In genomic region chrX:30275498-30275897, GRCh38 we compare ENCODE assay signal across 11 cellular contexts. TPM values are rescaled to one million over a fixed set of nuclear protein-coding genes. Genes with fewer than 3 reads are reported as not detected.
DNase-seq lines count a peak whose midpoint lies in the region; ATAC-seq, FAIRE-seq and TF ChIP-seq lines count a peak whose summit lies in the region.
"Had no signal": no experiment of that assay in that cellular context is flagged by ENCODE, and none has a peak within 500 bp of the region (broad histone marks: within the 10 kb centered on the region; RNA-seq: fewer than 3 reads in every experiment).

No MANE protein-coding gene starts in this region.

- H3K4me2 ChIP-seq in HepG2 (ENCODE audit: low read depth, low read length) = no peak overlapping the region

- H4K20me1 ChIP-seq in HepG2 (ENCODE audit: insufficient read depth, low read length) = no peaks in the 10 kb centered on the region

- TF ChIP-seq EP300 in HepG2 (IDR thresholded peaks at IDR 0.05; ENCODE audit: low read depth in 2 of 2, low read length in 2 of 2) (no peak), HepG2 (CRISPR knock-in tag; IDR thresholded peaks at IDR 0.05; ENCODE audit: borderline replicate concordance) (no peak)

- DNase-seq in AG10803 (ENCODE audit: low read depth) = peak; percentile 24
- no peak for DNase-seq in HFFc6
- DNase-seq in astrocyte of the spinal cord (ENCODE audit: low read depth, low spot score) = peak; percentile 13
- DNase-seq in HepG2 (ENCODE audit: low spot score) = no peak
- no peak for DNase-seq in stimulated activated CD4-positive, alpha-beta T cell treated with anti-CD3 and anti-CD28 coated beads, Interleukin-4, amount 100 ng/mL, for 4 hours
- DNase-seq in esophagus squamous epithelium (lab: John Stamatoyannopoulos, UW) = no peak
- DNase-seq in retina = no peak
- no peak for DNase-seq in WERI-Rb-1
- DNase-seq: stimulated activated CD4-positive, alpha-beta T cell treated with anti-CD3 and anti-CD28 coated beads, Interleukin-1b, Interleukin-23, amount 100 ng/mL, for 48 hours had no signal

- no peak for ATAC-seq in HepG2

- peaks cover 27% of the 10 kb centered on the region for H3K4me1 Mint-ChIP-seq in HFFc6 (ENCODE audit: low read depth)
- H3K4me1 Mint-ChIP-seq: memory B cell had no signal

- no peaks in the 10 kb centered on the region for H3K36me3 ChIP-seq in HepG2 (replicated peaks in 1 of 2; ENCODE audit: control insufficient read depth in 1 of 2, insufficient read depth in 2 of 2, low read length in 2 of 2)
- no peaks in the 10 kb centered on the region for H3K36me3 ChIP-seq in esophagus squamous epithelium
- no peaks in the 10 kb centered on the region for H3K36me3 ChIP-seq in WERI-Rb-1

- H3K4me1 ChIP-seq in HepG2 (ENCODE audit: insufficient read depth, low read length) = no peaks in the 10 kb centered on the region
- no peaks in the 10 kb centered on the region for H3K4me1 ChIP-seq in esophagus squamous epithelium

- WGBS in HepG2 (ENCODE audit: low lambda C conversion rate) = 0% methylated on average over 1 of the region's 1 CpG
- 0 to 6% methylated on average over 1 of the region's 1 CpG for WGBS in esophagus squamous epithelium, 2 donors

- CTCF ChIA-PET in HepG2 (lab: Yijun Ruan, JAX; ENCODE audit: low intra/inter-chr PET ratio, low total read pairs) = interaction anchor here (1.6 kb wide), 1 partner anchor 229 kb away, joined by 7 read pairs; no protein-coding TSS in a partner anchor

- POLR2A ChIA-PET in HepG2 (lab: Yijun Ruan, JAX) = no interaction called here

- no peak for TF ChIP-seq RAD21 in HepG2 (CRISPR knock-in tag; IDR thresholded peaks at IDR 0.05)

- no peak overlapping the region for H2AFZ ChIP-seq in HepG2 (ENCODE audit: low read length)

- TF ChIP-seq POLR2A in HepG2 (IDR thresholded peaks at IDR 0.05; ENCODE audit: insufficient read depth in 1 of 2, low read depth in 2 of 2, low read length in 2 of 2) = no peak
- TF ChIP-seq POLR2A in esophagus squamous epithelium (IDR thresholded peaks at IDR 0.05) = no peak

- H3K27ac ChIP-seq in HepG2 (ENCODE audit: extremely low read length, insufficient read depth, low read length) = no peak overlapping the region
- H3K27ac ChIP-seq in esophagus squamous epithelium = no peak overlapping the region
- H3K27ac ChIP-seq in WERI-Rb-1 = no peak overlapping the region
- H3K27ac ChIP-seq: coronary artery had no signal

- no TSS peak for BruUV-seq in HepG2 (replicated peaks; lab: Mats Ljungman, UMichigan)

- no peaks in the 10 kb centered on the region for H3K27me3 Mint-ChIP-seq in HFFc6 (ENCODE audit: insufficient read depth)
- H3K27me3 Mint-ChIP-seq: memory B cell had no signal

- FAIRE-seq in HepG2 (lab: Jason Lieb, UNC) = peak; percentile 15

- H3K4me3 ChIP-seq in AG10803 (ENCODE audit: low read length) (no peak overlapping the region), astrocyte of the spinal cord (ENCODE audit: low read depth, low read length) (no peak overlapping the region), HepG2 (replicated peaks in 1 of 3; ENCODE audit: insufficient read depth in 1 of 3, low read depth in 2 of 3, low read length in 3 of 3) (no peak overlapping the region), esophagus squamous epithelium (no peak overlapping the region), WERI-Rb-1 (ENCODE audit: low read depth, low read length) (no peak overlapping the region)
- H3K4me3 ChIP-seq: coronary artery had no signal

- no peaks in the 10 kb centered on the region for H3K27me3 ChIP-seq in HepG2 (ENCODE audit: control insufficient read depth in 1 of 2, insufficient read depth in 2 of 2, low read length in 2 of 2)
- H3K27me3 ChIP-seq in esophagus squamous epithelium = no peaks in the 10 kb centered on the region
- H3K27me3 ChIP-seq in WERI-Rb-1 (ENCODE audit: insufficient read depth, low read depth, severe bottlenecking) = peaks cover 13% of the 10 kb centered on the region

- no peaks in the 10 kb centered on the region for H3K79me2 ChIP-seq in HepG2 (ENCODE audit: insufficient read depth, low read length)

- no peak overlapping the region for H3K27ac Mint-ChIP-seq in HFFc6
- H3K27ac Mint-ChIP-seq: memory B cell had no signal

- no peak overlapping the region for H3K9ac ChIP-seq in HepG2 (ENCODE audit: insufficient read depth, low read depth, low read length)

- H3K36me3 Mint-ChIP-seq in HFFc6 (ENCODE audit: low read depth) = no peaks in the 10 kb centered on the region
- H3K36me3 Mint-ChIP-seq: memory B cell had no signal

- peak; percentile 52 for TF ChIP-seq CTCF in AG10803 (conservative IDR thresholded peaks at IDR 0.05; ENCODE audit: low read length)
- peak; percentile 71 for TF ChIP-seq CTCF in HFFc6 (IDR thresholded peaks at IDR 0.05)
- TF ChIP-seq CTCF in astrocyte of the spinal cord (IDR thresholded peaks at IDR 0.05; ENCODE audit: low read depth, low read length) = peak; percentile 12
- peak; percentile 39 for TF ChIP-seq CTCF in HepG2 (CRISPR knock-in tag; IDR thresholded peaks at IDR 0.05)
- TF ChIP-seq CTCF in esophagus squamous epithelium (IDR thresholded peaks at IDR 0.05) = peak in 2 of 6 experiments; percentile 11 to 15
- no peak for TF ChIP-seq CTCF in WERI-Rb-1 (IDR thresholded peaks at IDR 0.05; ENCODE audit: low read depth, low read length)

- no peak overlapping the region for H3K4me3 Mint-ChIP-seq in HFFc6
- H3K4me3 Mint-ChIP-seq: memory B cell had no signal

- in situ Hi-C loops in astrocyte of the spinal cord (cut with HindIII; ENCODE audit: low sequenced_read_pairs) (no loop called here), HepG2 (cut with HindIII; ENCODE audit: extremely low pct_ligation_motif_present, low pct_unique_long_range_greater_than_20kb) (loop anchor here (5.0 kb wide), 1 partner anchor 227 kb away; no protein-coding TSS in a partner anchor)

- intact Hi-C loops in HepG2 (cut with micrococcal nuclease; ENCODE audit: unreplicated experiment) = loop anchor here (1.0 kb wide), 2 partner anchors 214 to 229 kb away; no protein-coding TSS in a partner anchor
- intact Hi-C loops in esophagus squamous epithelium (cut with DNase I) = no loop called here

- H3K9me3 ChIP-seq in HepG2 (ENCODE audit: low read length) (no peaks in the 10 kb centered on the region), esophagus squamous epithelium (no peaks in the 10 kb centered on the region), WERI-Rb-1 (ENCODE audit: severe bottlenecking) (no peaks in the 10 kb centered on the region)

- no peaks in the 10 kb centered on the region for H3K9me3 Mint-ChIP-seq in HFFc6
- H3K9me3 Mint-ChIP-seq: memory B cell had no signal

RNA-seq across cellular contexts. Expression of gene MAGEB1, which starts 28.6 kb away (rescaled TPM):
- total RNA-seq in HFFc6 (2021; fragmentation: NEBNext Ultra II Directional; extraction: Animal tissue kit (Norgen Biotek cat#: 25700)) = not detected
- total RNA-seq in HepG2 (2016; rRNA removed; fragmentation: Illumina TruSeq; extraction: Trizol) = not detected in 2 replicates
- total RNA-seq in HepG2 (2016; cell fraction: cytosol; rRNA removed; fragmentation: Illumina TruSeq; extraction: Trizol; ENCODE audit: low read depth) = not detected in 2 replicates
- not detected in 2 replicates for total RNA-seq in HepG2 (2016; cell fraction: insoluble cytoplasmic fraction; rRNA removed; fragmentation: Illumina TruSeq; extraction: Trizol)
- total RNA-seq in HepG2 (2016; cell fraction: membrane; rRNA removed; fragmentation: Illumina TruSeq; extraction: Trizol) = not detected in 2 replicates
- not detected in 2 replicates for total RNA-seq in HepG2 (2016; cell fraction: nucleus; rRNA removed; fragmentation: Illumina TruSeq; extraction: Trizol)
- not detected in 2 replicates for polyA plus RNA-seq in HepG2 (2011; rRNA removed)
- polyA plus RNA-seq in HepG2 (2011; cell fraction: cytosol; rRNA removed) = not detected in 2 replicates
- not detected in 2 replicates for polyA plus RNA-seq in HepG2 (2011; cell fraction: nucleus; rRNA removed)
- polyA plus RNA-seq in HepG2 (2012) = not detected in 2 replicates
- polyA plus RNA-seq in HepG2 (2016; cell fraction: cytosol; fragmentation: Illumina TruSeq; extraction: Trizol; ENCODE audit: low read depth) = not detected in 2 replicates
- not detected in 2 replicates for polyA plus RNA-seq in HepG2 (2016; cell fraction: insoluble cytoplasmic fraction; fragmentation: Illumina TruSeq; extraction: Trizol; ENCODE audit: low read depth)
- not detected in 2 replicates for polyA plus RNA-seq in HepG2 (2016; cell fraction: membrane; fragmentation: Illumina TruSeq; extraction: Trizol; ENCODE audit: low read depth)
- not detected in 2 replicates for polyA plus RNA-seq in HepG2 (2016; cell fraction: nucleus; fragmentation: Illumina TruSeq; extraction: Trizol; ENCODE audit: insufficient read depth, low read depth)
- polyA minus RNA-seq in HepG2 (2011; rRNA and poly(A)+ RNA removed; ENCODE audit: low replicate concordance) = not detected in 2 replicates
- polyA minus RNA-seq in HepG2 (2011; cell fraction: cytosol; rRNA and poly(A)+ RNA removed) = not detected in 2 replicates
- polyA minus RNA-seq in HepG2 (2011; cell fraction: nucleus; rRNA and poly(A)+ RNA removed) = not detected in 2 replicates
- not detected for total RNA-seq in esophagus squamous epithelium

RNA-seq across cellular contexts. Expression of gene NR0B1, which starts 33.7 kb away (rescaled TPM):
- not detected for total RNA-seq in HFFc6 (2021; fragmentation: NEBNext Ultra II Directional; extraction: Animal tissue kit (Norgen Biotek cat#: 25700))
- total RNA-seq in HepG2 (2016; rRNA removed; fragmentation: Illumina TruSeq; extraction: Trizol) (not detected in 2 replicates), esophagus squamous epithelium (under 1 TPM in 1 of 4 donors, not detected in 3; 0.88 TPM)
- not detected in 2 replicates for total RNA-seq in HepG2 (2016; cell fraction: cytosol; rRNA removed; fragmentation: Illumina TruSeq; extraction: Trizol; ENCODE audit: low read depth)
- total RNA-seq in HepG2 (2016; cell fraction: insoluble cytoplasmic fraction; rRNA removed; fragmentation: Illumina TruSeq; extraction: Trizol) = not detected in 2 replicates
- total RNA-seq in HepG2 (2016; cell fraction: membrane; rRNA removed; fragmentation: Illumina TruSeq; extraction: Trizol) = not detected in 2 replicates
- not detected in 2 replicates for total RNA-seq in HepG2 (2016; cell fraction: nucleus; rRNA removed; fragmentation: Illumina TruSeq; extraction: Trizol)
- polyA plus RNA-seq in HepG2 (2011; rRNA removed) = not detected in 2 replicates
- not detected in 2 replicates for polyA plus RNA-seq in HepG2 (2011; cell fraction: cytosol; rRNA removed)
- polyA plus RNA-seq in HepG2 (2011; cell fraction: nucleus; rRNA removed) = not detected in 2 replicates
- not detected in 2 replicates for polyA plus RNA-seq in HepG2 (2012)
- not detected in 2 replicates for polyA plus RNA-seq in HepG2 (2016; cell fraction: cytosol; fragmentation: Illumina TruSeq; extraction: Trizol; ENCODE audit: low read depth)
- not detected in 2 replicates for polyA plus RNA-seq in HepG2 (2016; cell fraction: insoluble cytoplasmic fraction; fragmentation: Illumina TruSeq; extraction: Trizol; ENCODE audit: low read depth)
- not detected in 2 replicates for polyA plus RNA-seq in HepG2 (2016; cell fraction: membrane; fragmentation: Illumina TruSeq; extraction: Trizol; ENCODE audit: low read depth)
- polyA plus RNA-seq in HepG2 (2016; cell fraction: nucleus; fragmentation: Illumina TruSeq; extraction: Trizol; ENCODE audit: insufficient read depth, low read depth) = not detected in 2 replicates
- 0.08 TPM in 1 of 2 replicates, not detected in the other for polyA minus RNA-seq in HepG2 (2011; rRNA and poly(A)+ RNA removed; ENCODE audit: low replicate concordance)
- not detected in 2 replicates for polyA minus RNA-seq in HepG2 (2011; cell fraction: cytosol; rRNA and poly(A)+ RNA removed)
- polyA minus RNA-seq in HepG2 (2011; cell fraction: nucleus; rRNA and poly(A)+ RNA removed) = not detected in 2 replicates

RNA-seq across cellular contexts. Expression of gene MAGEB4, which starts 33.7 kb away (rescaled TPM):
- not detected for total RNA-seq in HFFc6 (2021; fragmentation: NEBNext Ultra II Directional; extraction: Animal tissue kit (Norgen Biotek cat#: 25700))
- total RNA-seq in HepG2 (2016; rRNA removed; fragmentation: Illumina TruSeq; extraction: Trizol) = not detected in 2 replicates
- not detected in 2 replicates for total RNA-seq in HepG2 (2016; cell fraction: cytosol; rRNA removed; fragmentation: Illumina TruSeq; extraction: Trizol; ENCODE audit: low read depth)
- total RNA-seq in HepG2 (2016; cell fraction: insoluble cytoplasmic fraction; rRNA removed; fragmentation: Illumina TruSeq; extraction: Trizol) = not detected in 2 replicates
- not detected in 2 replicates for total RNA-seq in HepG2 (2016; cell fraction: membrane; rRNA removed; fragmentation: Illumina TruSeq; extraction: Trizol)
- not detected in 2 replicates for total RNA-seq in HepG2 (2016; cell fraction: nucleus; rRNA removed; fragmentation: Illumina TruSeq; extraction: Trizol)
- not detected in 2 replicates for polyA plus RNA-seq in HepG2 (2011; rRNA removed)
- not detected in 2 replicates for polyA plus RNA-seq in HepG2 (2011; cell fraction: cytosol; rRNA removed)
- not detected in 2 replicates for polyA plus RNA-seq in HepG2 (2011; cell fraction: nucleus; rRNA removed)
- not detected in 2 replicates for polyA plus RNA-seq in HepG2 (2012)
- not detected in 2 replicates for polyA plus RNA-seq in HepG2 (2016; cell fraction: cytosol; fragmentation: Illumina TruSeq; extraction: Trizol; ENCODE audit: low read depth)
- not detected in 2 replicates for polyA plus RNA-seq in HepG2 (2016; cell fraction: insoluble cytoplasmic fraction; fragmentation: Illumina TruSeq; extraction: Trizol; ENCODE audit: low read depth)
- polyA plus RNA-seq in HepG2 (2016; cell fraction: membrane; fragmentation: Illumina TruSeq; extraction: Trizol; ENCODE audit: low read depth) = not detected in 2 replicates
- polyA plus RNA-seq in HepG2 (2016; cell fraction: nucleus; fragmentation: Illumina TruSeq; extraction: Trizol; ENCODE audit: insufficient read depth, low read depth) = not detected in 2 replicates
- not detected in 2 replicates for polyA minus RNA-seq in HepG2 (2011; rRNA and poly(A)+ RNA removed; ENCODE audit: low replicate concordance)
- not detected in 2 replicates for polyA minus RNA-seq in HepG2 (2011; cell fraction: cytosol; rRNA and poly(A)+ RNA removed)
- not detected in 2 replicates for polyA minus RNA-seq in HepG2 (2011; cell fraction: nucleus; rRNA and poly(A)+ RNA removed)
- total RNA-seq in esophagus squamous epithelium = not detected

RNA-seq across cellular contexts. Expression of gene MAGEB3, which starts 45.0 kb away (rescaled TPM):
- total RNA-seq in HFFc6 (2021; fragmentation: NEBNext Ultra II Directional; extraction: Animal tissue kit (Norgen Biotek cat#: 25700)) = not detected
- total RNA-seq in HepG2 (2016; rRNA removed; fragmentation: Illumina TruSeq; extraction: Trizol) (not detected in 2 replicates), esophagus squamous epithelium (not detected)
- not detected in 2 replicates for total RNA-seq in HepG2 (2016; cell fraction: cytosol; rRNA removed; fragmentation: Illumina TruSeq; extraction: Trizol; ENCODE audit: low read depth)
- total RNA-seq in HepG2 (2016; cell fraction: insoluble cytoplasmic fraction; rRNA removed; fragmentation: Illumina TruSeq; extraction: Trizol) = not detected in 2 replicates
- not detected in 2 replicates for total RNA-seq in HepG2 (2016; cell fraction: membrane; rRNA removed; fragmentation: Illumina TruSeq; extraction: Trizol)
- not detected in 2 replicates for total RNA-seq in HepG2 (2016; cell fraction: nucleus; rRNA removed; fragmentation: Illumina TruSeq; extraction: Trizol)
- polyA plus RNA-seq in HepG2 (2011; rRNA removed) = not detected in 2 replicates
- not detected in 2 replicates for polyA plus RNA-seq in HepG2 (2011; cell fraction: cytosol; rRNA removed)
- not detected in 2 replicates for polyA plus RNA-seq in HepG2 (2011; cell fraction: nucleus; rRNA removed)
- not detected in 2 replicates for polyA plus RNA-seq in HepG2 (2012)
- not detected in 2 replicates for polyA plus RNA-seq in HepG2 (2016; cell fraction: cytosol; fragmentation: Illumina TruSeq; extraction: Trizol; ENCODE audit: low read depth)
- not detected in 2 replicates for polyA plus RNA-seq in HepG2 (2016; cell fraction: insoluble cytoplasmic fraction; fragmentation: Illumina TruSeq; extraction: Trizol; ENCODE audit: low read depth)
- not detected in 2 replicates for polyA plus RNA-seq in HepG2 (2016; cell fraction: membrane; fragmentation: Illumina TruSeq; extraction: Trizol; ENCODE audit: low read depth)
- not detected in 2 replicates for polyA plus RNA-seq in HepG2 (2016; cell fraction: nucleus; fragmentation: Illumina TruSeq; extraction: Trizol; ENCODE audit: insufficient read depth, low read depth)
- polyA minus RNA-seq in HepG2 (2011; rRNA and poly(A)+ RNA removed; ENCODE audit: low replicate concordance) = not detected in 2 replicates
- not detected in 2 replicates for polyA minus RNA-seq in HepG2 (2011; cell fraction: cytosol; rRNA and poly(A)+ RNA removed)
- not detected in 2 replicates for polyA minus RNA-seq in HepG2 (2011; cell fraction: nucleus; rRNA and poly(A)+ RNA removed)

Comparison
In these comparisons a context has a peak if more than half of its experiments do, and no peak if none do; other contexts are left out.
1. DNase-seq: peak in AG10803 (single experiment) and astrocyte of the spinal cord (single experiment); none in HFFc6 (single experiment), HepG2 (single experiment), stimulated activated CD4-positive, alpha-beta T cell treated with anti-CD3 and anti-CD28 coated beads, Interleukin-4, amount 100 ng/mL, for 4 hours (0 of 2), esophagus squamous epithelium (single experiment), retina (single experiment) and WERI-Rb-1 (single experiment).